ENCODE assay signal across 1 cellular context in genomic region chr4:132180020-132180427, GRCh38.
TF ChIP-seq lines count a peak whose summit lies in the region.

No MANE protein-coding gene starts in this region.

TF ChIP-seq in SK-N-SH treated with all-trans-retinoic acid at 6 μM for 48 hours, 23 proteins besides CTCF, POLR2A, EP300 and RAD21 (continued from another document):
- no peak for TF ChIP-seq POU6F1 (CRISPR knock-in tag; IDR thresholded peaks at IDR 0.05; ENCODE audit: borderline replicate concordance, low read depth)
- TF ChIP-seq PPARA (CRISPR knock-in tag; IDR thresholded peaks at IDR 0.05; ENCODE audit: borderline replicate concordance), result no peak
